In the genomic region with DNA sequence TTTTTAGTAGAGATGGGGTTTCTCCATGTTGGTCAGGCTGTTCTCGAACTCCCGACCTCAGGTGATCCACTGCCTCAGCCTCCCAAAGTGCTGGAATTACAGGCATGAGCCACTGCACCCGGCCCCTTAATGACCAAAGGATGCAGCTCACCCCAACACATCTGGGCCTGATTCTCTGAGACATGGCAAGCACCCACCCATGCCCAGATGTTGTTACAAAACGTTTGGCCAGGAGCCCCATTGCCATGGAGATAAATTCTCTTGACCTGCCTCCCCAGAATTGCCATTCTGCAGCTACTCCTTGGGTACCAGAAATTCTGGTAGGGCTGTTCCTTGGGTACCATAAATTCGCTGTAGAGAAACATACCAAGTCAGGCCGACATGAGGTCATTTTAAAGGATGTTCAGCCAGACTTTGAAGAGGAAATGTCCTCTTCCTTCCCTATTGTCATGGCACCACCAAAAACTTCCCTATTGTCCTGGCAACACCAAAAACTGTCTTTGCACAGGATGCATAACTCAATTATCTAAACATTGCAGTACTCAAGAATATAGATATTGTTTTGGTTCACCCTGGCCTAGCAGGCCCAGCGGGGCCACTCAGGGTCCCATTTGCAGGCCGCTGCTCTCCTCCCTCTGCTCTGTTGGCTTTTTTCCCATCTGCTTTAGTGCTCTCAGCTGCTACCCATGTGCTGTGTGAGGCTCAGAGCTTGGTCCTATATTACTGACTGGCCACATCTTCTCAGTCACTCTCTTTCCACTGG, we compare ENCODE assay signal across 18 cellular contexts.
"Had no signal": no experiment of that assay in that cellular context is flagged by ENCODE, and none has a peak within 500 bp of the region (broad histone marks: within the 10 kb centered on the region; RNA-seq: fewer than 3 reads in every experiment).

No MANE protein-coding gene starts in this region.

- H3K36me3 ChIP-seq: gastrocnemius medialis, right atrium auricular region, tibial artery, WERI-Rb-1 had no signal

- H3K4me3 ChIP-seq: gastrocnemius medialis, heart left ventricle, right atrium auricular region, tibial artery had no signal

- H3K27ac ChIP-seq: epithelial cell of prostate, gastrocnemius medialis, heart left ventricle, right atrium auricular region, tibial artery, WERI-Rb-1 had no signal

- H3K27me3 ChIP-seq: gastrocnemius medialis, heart left ventricle, right atrium auricular region, tibial artery had no signal

- H3K4me1 ChIP-seq: gastrocnemius medialis, right atrium auricular region, tibial artery had no signal

- DNase-seq: activated CD4-positive, alpha-beta T cell treated with anti-CD3 and anti-CD28 coated beads for 1 hour; activated CD4-positive, alpha-beta T cell treated with anti-CD3 and anti-CD28 coated beads, Interleukin-2, amount 50 U/mL, for 4 hours; activated gamma-delta T cell treated with Interleukin-2 at 50 U/mL for 16 hours; cerebellar nuclear complex; cortex of kidney; effector CD8-positive, alpha-beta T cell; gastrocnemius medialis; heart left ventricle; kidney; stimulated activated naive CD8-positive, alpha-beta T cell treated with anti-CD3 and anti-CD28 coated beads, Interleukin-15, Interleukin-2, amounts not matched to agents 100 U/mL and 50 U/mL, for 24 hours; substantia nigra; T-helper 2 cell; tibial artery; WERI-Rb-1 had no signal

- H3K36me3 Mint-ChIP-seq: activated naive CD4-positive, alpha-beta T cell treated with anti-CD3 and anti-CD28 coated beads, Interleukin-2, amount 50 U/mL, for 72 hours had no signal

- H3K9me3 ChIP-seq: gastrocnemius medialis, heart left ventricle, right atrium auricular region, tibial artery had no signal

- H3K27ac Mint-ChIP-seq: activated naive CD4-positive, alpha-beta T cell treated with anti-CD3 and anti-CD28 coated beads, Interleukin-2, amount 50 U/mL, for 72 hours; progenitor cell of endocrine pancreas had no signal
